27 cellular contexts compared by ENCODE assay signal in the genomic region with DNA sequence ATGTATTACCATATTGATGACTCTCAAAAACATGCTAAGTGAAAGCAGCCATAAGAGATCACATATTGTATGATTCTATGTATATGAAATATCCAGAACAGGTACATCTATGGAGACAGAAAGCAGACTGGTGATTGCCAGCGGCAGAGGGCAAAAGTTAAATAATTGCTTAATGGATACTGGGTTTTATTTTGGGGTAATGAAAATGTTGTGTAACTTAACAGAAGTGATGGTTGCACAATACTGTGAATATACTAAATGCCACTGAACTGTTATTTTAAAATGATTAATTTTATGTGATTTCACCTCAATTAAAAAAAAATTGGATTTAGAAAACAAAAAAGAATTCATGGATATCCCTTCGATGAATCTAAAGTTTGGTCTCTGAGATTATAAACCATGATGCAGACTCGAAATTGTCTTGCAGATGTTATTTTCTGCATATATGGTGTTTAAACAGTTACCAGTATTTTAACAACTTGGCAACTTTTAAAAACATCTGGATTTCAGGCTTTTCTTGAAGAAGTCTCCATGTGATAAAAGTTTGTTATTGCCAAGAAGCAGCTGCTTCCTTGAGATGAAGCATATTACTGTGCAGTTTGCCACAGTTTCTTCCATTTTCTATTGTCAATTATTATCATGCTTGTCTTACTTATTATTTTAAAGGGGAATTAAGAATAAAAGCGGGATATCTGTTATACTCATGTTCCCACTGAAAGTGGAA. TPM values are rescaled to one million over a fixed set of nuclear protein-coding genes. Genes with fewer than 3 reads are reported as not detected.
DNase-seq lines count a peak whose midpoint lies in the region; ATAC-seq, FAIRE-seq and TF ChIP-seq lines count a peak whose summit lies in the region.
"Had no signal": no experiment of that assay in that cellular context is flagged by ENCODE, and none has a peak within 500 bp of the region (broad histone marks: within the 10 kb centered on the region; RNA-seq: fewer than 3 reads in every experiment).

No MANE protein-coding gene starts in this region.

- H3K4me1 Mint-ChIP-seq in CD14-positive monocyte = peaks cover 25% of the 10 kb centered on the region

- peaks cover 5% of the 10 kb centered on the region for H3K9me3 ChIP-seq in adipocyte (ENCODE audit: control insufficient read depth, low read length)
- H3K9me3 ChIP-seq in HepG2 (ENCODE audit: low read length) = peaks cover 7% of the 10 kb centered on the region; the same call in 1 of the 2 replicates
- H3K9me3 ChIP-seq: lower lobe of right lung, mucosa of descending colon, SK-N-SH, spleen, upper lobe of right lung had no signal

- H3K27ac Mint-ChIP-seq in CD14-positive monocyte = peak overlapping the region in 4 of 7 donors; percentile 50 to 84 (median 72)
- H3K27ac Mint-ChIP-seq: activated CD8-positive, alpha-beta T cell treated with anti-CD3 and anti-CD28 coated beads for 36 hours; activated naive CD8-positive, alpha-beta T cell; CD4-positive, CD25-positive, alpha-beta regulatory T cell; natural killer cell treated with Interleukin-12 subunit alpha and Interleukin-12 subunit beta and Interleukin-15 and Interleukin-18, amount 100 ng/mL, for 72 hours; T-helper 17 cell had no signal

- no peak overlapping the region for H3K4me3 Mint-ChIP-seq in CD14-positive monocyte
- H3K4me3 Mint-ChIP-seq: activated CD8-positive, alpha-beta T cell treated with anti-CD3 and anti-CD28 coated beads for 36 hours; activated naive CD8-positive, alpha-beta T cell; CD4-positive, CD25-positive, alpha-beta regulatory T cell; natural killer cell treated with Interleukin-12 subunit alpha and Interleukin-12 subunit beta and Interleukin-15 and Interleukin-18, amount 100 ng/mL, for 72 hours; T-helper 17 cell had no signal

- no peaks in the 10 kb centered on the region for H3K27me3 Mint-ChIP-seq in CD14-positive monocyte (ENCODE audit: low read depth in 3 of 3)
- H3K27me3 Mint-ChIP-seq: activated CD8-positive, alpha-beta T cell treated with anti-CD3 and anti-CD28 coated beads for 36 hours; activated naive CD8-positive, alpha-beta T cell; CD4-positive, CD25-positive, alpha-beta regulatory T cell; natural killer cell treated with Interleukin-12 subunit alpha and Interleukin-12 subunit beta and Interleukin-15 and Interleukin-18, amount 100 ng/mL, for 72 hours; T-helper 17 cell had no signal

- TF ChIP-seq EP300 in HepG2 (IDR thresholded peaks at IDR 0.05; ENCODE audit: low read depth in 2 of 2, low read length in 2 of 2) (no peak), HepG2 (CRISPR knock-in tag; IDR thresholded peaks at IDR 0.05; ENCODE audit: borderline replicate concordance) (no peak)

- H2AFZ ChIP-seq in HepG2 (ENCODE audit: low read length) = no peak overlapping the region

- no peak overlapping the region for H3K4me2 ChIP-seq in HepG2 (ENCODE audit: low read depth, low read length)
- H3K4me2 ChIP-seq: SK-N-SH had no signal

- H3K9me3 Mint-ChIP-seq in CD14-positive monocyte = peaks cover 0 to 5% (median 0%) of the 10 kb centered on the region in 7 donors
- H3K9me3 Mint-ChIP-seq: activated CD8-positive, alpha-beta T cell treated with anti-CD3 and anti-CD28 coated beads for 36 hours; CD4-positive, CD25-positive, alpha-beta regulatory T cell; natural killer cell treated with Interleukin-12 subunit alpha and Interleukin-12 subunit beta and Interleukin-15 and Interleukin-18, amount 100 ng/mL, for 72 hours had no signal

- no peak for TF ChIP-seq RAD21 in HepG2 (CRISPR knock-in tag; IDR thresholded peaks at IDR 0.05)

- no TSS peak for BruUV-seq in HepG2 (replicated peaks; lab: Mats Ljungman, UMichigan)

- no peaks in the 10 kb centered on the region for H3K79me2 ChIP-seq in HepG2 (ENCODE audit: insufficient read depth, low read length)

- DNase-seq in AG10803 (ENCODE audit: low read depth) = peak; percentile 71
- no peak for DNase-seq in CD14-positive monocyte (ENCODE audit: low spot score)
- DNase-seq in adipocyte (ENCODE audit: low read depth) = peak; percentile 29
- no peak for DNase-seq in HepG2 (ENCODE audit: low spot score)
- DNase-seq in effector CD4-positive, alpha-beta T cell = no peak
- no peak for DNase-seq in lower leg skin (ENCODE audit: low spot score in 2 of 2)
- DNase-seq in COLO829 (ENCODE audit: low spot score) = no peak
- DNase-seq: activated CD8-positive, alpha-beta T cell treated with anti-CD3 and anti-CD28 coated beads for 36 hours; activated effector memory CD4-positive, alpha-beta T cell treated with Interleukin-2 at 50 U/mL for 16 hours; aorta; CD4-positive, CD25-positive, alpha-beta regulatory T cell; cortex of kidney; lower lobe of right lung; mucosa of descending colon; NCI-H1105; NCI-H2029 treated with DMSO at 0.1 percent for 48 hours; NCI-H526 treated with DMSO at 0.1 percent for 48 hours; SK-N-SH; spleen; stimulated activated CD4-positive, alpha-beta T cell treated with anti-CD3 and anti-CD28 coated beads, Interleukin-2, amount 100 ng/mL, for 48 hours; T-helper 17 cell; upper lobe of right lung had no signal

- H3K36me3 Mint-ChIP-seq in CD14-positive monocyte = peaks cover 41 to 62% of the 10 kb centered on the region in 2 donors
- H3K36me3 Mint-ChIP-seq: natural killer cell treated with Interleukin-12 subunit alpha and Interleukin-12 subunit beta and Interleukin-15 and Interleukin-18, amount 100 ng/mL, for 72 hours had no signal

- H3K4me3 ChIP-seq in AG10803 (ENCODE audit: low read length) (no peak overlapping the region), adipocyte (ENCODE audit: low read length) (peak overlapping the region; percentile 38), HepG2 (replicated peaks in 1 of 3; ENCODE audit: insufficient read depth in 1 of 3, low read depth in 2 of 3, low read length in 3 of 3) (no peak overlapping the region), lower leg skin (ENCODE audit: low read depth, poor library complexity, severe bottlenecking) (no peak overlapping the region)
- H3K4me3 ChIP-seq: lower lobe of right lung, mucosa of descending colon, spleen, upper lobe of right lung had no signal

- intact Hi-C loops in CD14-positive monocyte (cut with micrococcal nuclease) = no loop called here
- intact Hi-C loops in HepG2 (cut with micrococcal nuclease; ENCODE audit: unreplicated experiment) = no loop called here
- intact Hi-C loops in lower leg skin (cut with DNase I; ENCODE audit: low total_unique reads) = no loop called here

- CTCF ChIA-PET in HepG2 (lab: Yijun Ruan, JAX; ENCODE audit: low intra/inter-chr PET ratio, low total read pairs) = no interaction called here

- WGBS in HepG2 (ENCODE audit: low lambda C conversion rate) = 92% methylated on average over 4 of the region's 4 CpGs
- WGBS in lower leg skin, 2 donors = 65 to 69% methylated on average over 4 of the region's 4 CpGs

- FAIRE-seq in HepG2 (lab: Jason Lieb, UNC) = no peak

- H3K36me3 ChIP-seq in adipocyte (ENCODE audit: control insufficient read depth, insufficient read depth, low read length, severe bottlenecking) (peaks cover 21% of the 10 kb centered on the region), HepG2 (replicated peaks in 1 of 2; ENCODE audit: control insufficient read depth in 1 of 2, insufficient read depth in 2 of 2, low read length in 2 of 2) (peaks cover 4 to 5% of the 10 kb centered on the region in 2 experiments; a peak in 4 of 5 replicates)

- POLR2A ChIA-PET in HepG2 (lab: Yijun Ruan, JAX) = no interaction called here

- in situ Hi-C loops in HepG2 (cut with HindIII; ENCODE audit: extremely low pct_ligation_motif_present, low pct_unique_long_range_greater_than_20kb) = no loop called here

- no peak for TF ChIP-seq POLR2A in HepG2 (IDR thresholded peaks at IDR 0.05; ENCODE audit: insufficient read depth in 1 of 2, low read depth in 2 of 2, low read length in 2 of 2)
- TF ChIP-seq POLR2A in lower leg skin (IDR thresholded peaks at IDR 0.05) = no peak

- peaks cover 23% of the 10 kb centered on the region for H3K4me1 ChIP-seq in adipocyte (ENCODE audit: control insufficient read depth, insufficient read depth, low read length)
- H3K4me1 ChIP-seq in HepG2 (ENCODE audit: insufficient read depth, low read length) = no peaks in the 10 kb centered on the region

- peak overlapping the region; percentile 28 for H3K9ac ChIP-seq in adipocyte (ENCODE audit: low read length)
- no peak overlapping the region for H3K9ac ChIP-seq in HepG2 (ENCODE audit: insufficient read depth, low read depth, low read length)
- H3K9ac ChIP-seq: SK-N-SH had no signal

- no peak overlapping the region for H3K27ac ChIP-seq in HepG2 (ENCODE audit: extremely low read length, insufficient read depth, low read length)
- H3K27ac ChIP-seq: lower lobe of right lung, spleen, upper lobe of right lung had no signal

- TF ChIP-seq CTCF in AG10803 (conservative IDR thresholded peaks at IDR 0.05; ENCODE audit: low read length) = no peak
- TF ChIP-seq CTCF in CD14-positive monocyte (IDR thresholded peaks at IDR 0.05) = no peak
- no peak for TF ChIP-seq CTCF in HepG2 (CRISPR knock-in tag; IDR thresholded peaks at IDR 0.05)
- TF ChIP-seq CTCF in lower leg skin (IDR thresholded peaks at IDR 0.05) = no peak

- peaks cover 4% of the 10 kb centered on the region for H4K20me1 ChIP-seq in HepG2 (ENCODE audit: insufficient read depth, low read length)

- ATAC-seq in HepG2 = no peak
- ATAC-seq: activated CD8-positive, alpha-beta T cell treated with anti-CD3 and anti-CD28 coated beads for 36 hours; esophagus mucosa; lower lobe of right lung; mucosa of descending colon; natural killer cell treated with Interleukin-12 subunit alpha and Interleukin-12 subunit beta and Interleukin-15 and Interleukin-18, amount 100 ng/mL, for 72 hours; T-helper 17 cell; upper lobe of right lung had no signal

- H3K27me3 ChIP-seq in adipocyte (replicated peaks; ENCODE audit: control insufficient read depth, insufficient read depth, low read length) (no peaks in the 10 kb centered on the region), HepG2 (ENCODE audit: control insufficient read depth in 1 of 2, insufficient read depth in 2 of 2, low read length in 2 of 2) (no peaks in the 10 kb centered on the region)
- H3K27me3 ChIP-seq: spleen, upper lobe of right lung had no signal

RNA-seq across cellular contexts. Expression of a gene that starts 38.1 kb away (rescaled TPM):
- polyA plus RNA-seq in CD14-positive monocyte (not detected), HepG2 (2011; rRNA removed) (8.5 and 12.5 TPM in 2 replicates)
- total RNA-seq in HepG2 (2016; rRNA removed; fragmentation: Illumina TruSeq; extraction: Trizol) (10.0 and 21.6 TPM in 2 replicates), lower leg skin (10 to 100 TPM; 20.7 to 30.1 (median 25.9) TPM)
- total RNA-seq in HepG2 (2016; cell fraction: cytosol; rRNA removed; fragmentation: Illumina TruSeq; extraction: Trizol; ENCODE audit: low read depth) = 14.2 and 19.1 TPM in 2 replicates
- 7.5 and 20.4 TPM in 2 replicates for total RNA-seq in HepG2 (2016; cell fraction: insoluble cytoplasmic fraction; rRNA removed; fragmentation: Illumina TruSeq; extraction: Trizol)
- 31.5 and 38.0 TPM in 2 replicates for total RNA-seq in HepG2 (2016; cell fraction: membrane; rRNA removed; fragmentation: Illumina TruSeq; extraction: Trizol)
- total RNA-seq in HepG2 (2016; cell fraction: nucleus; rRNA removed; fragmentation: Illumina TruSeq; extraction: Trizol) = 12.2 and 18.7 TPM in 2 replicates
- polyA plus RNA-seq in HepG2 (2011; cell fraction: cytosol; rRNA removed) = 6.6 and 10.9 TPM in 2 replicates
- 32.4 and 37.4 TPM in 2 replicates for polyA plus RNA-seq in HepG2 (2011; cell fraction: nucleus; rRNA removed)
- 9.6 and 9.7 TPM in 2 replicates for polyA plus RNA-seq in HepG2 (2012)
- polyA plus RNA-seq in HepG2 (2016; cell fraction: cytosol; fragmentation: Illumina TruSeq; extraction: Trizol; ENCODE audit: low read depth) = 20.1 and 23.9 TPM in 2 replicates
- polyA plus RNA-seq in HepG2 (2016; cell fraction: insoluble cytoplasmic fraction; fragmentation: Illumina TruSeq; extraction: Trizol; ENCODE audit: low read depth) = 13.5 and 14.3 TPM in 2 replicates
- 33.6 and 37.3 TPM in 2 replicates for polyA plus RNA-seq in HepG2 (2016; cell fraction: membrane; fragmentation: Illumina TruSeq; extraction: Trizol; ENCODE audit: low read depth)
- polyA plus RNA-seq in HepG2 (2016; cell fraction: nucleus; fragmentation: Illumina TruSeq; extraction: Trizol; ENCODE audit: insufficient read depth, low read depth) = 50.8 and 52.9 TPM in 2 replicates
- polyA minus RNA-seq in HepG2 (2011; rRNA and poly(A)+ RNA removed; ENCODE audit: low replicate concordance) = 15.3 TPM in 1 of 2 replicates, not detected in the other
- 2.2 and 5.0 TPM in 2 replicates for polyA minus RNA-seq in HepG2 (2011; cell fraction: cytosol; rRNA and poly(A)+ RNA removed)
- 3.2 and 3.5 TPM in 2 replicates for polyA minus RNA-seq in HepG2 (2011; cell fraction: nucleus; rRNA and poly(A)+ RNA removed)
- total RNA-seq: glomerular endothelial cell had no signal
- polyA plus RNA-seq: aorta had no signal

RNA-seq across cellular contexts. Expression of a gene that starts 42.9 kb away (rescaled TPM):
- polyA plus RNA-seq in CD14-positive monocyte = 10 to 100 TPM; 33.8 to 35.1 TPM
- 18.6 and 21.8 TPM in 2 replicates for total RNA-seq in HepG2 (2016; rRNA removed; fragmentation: Illumina TruSeq; extraction: Trizol)
- 11.4 and 13.9 TPM in 2 replicates for total RNA-seq in HepG2 (2016; cell fraction: cytosol; rRNA removed; fragmentation: Illumina TruSeq; extraction: Trizol; ENCODE audit: low read depth)
- 14.6 and 24.3 TPM in 2 replicates for total RNA-seq in HepG2 (2016; cell fraction: insoluble cytoplasmic fraction; rRNA removed; fragmentation: Illumina TruSeq; extraction: Trizol)
- total RNA-seq in HepG2 (2016; cell fraction: membrane; rRNA removed; fragmentation: Illumina TruSeq; extraction: Trizol) = 18.4 and 20.4 TPM in 2 replicates
- total RNA-seq in HepG2 (2016; cell fraction: nucleus; rRNA removed; fragmentation: Illumina TruSeq; extraction: Trizol) = 20.1 and 24.1 TPM in 2 replicates
- 12.5 and 16.8 TPM in 2 replicates for polyA plus RNA-seq in HepG2 (2011; rRNA removed)
- polyA plus RNA-seq in HepG2 (2011; cell fraction: cytosol; rRNA removed) = 13.7 and 17.1 TPM in 2 replicates
- polyA plus RNA-seq in HepG2 (2011; cell fraction: nucleus; rRNA removed) = 47.3 and 52.6 TPM in 2 replicates
- polyA plus RNA-seq in HepG2 (2012) = 10.4 and 13.1 TPM in 2 replicates
- 9.0 and 11.2 TPM in 2 replicates for polyA plus RNA-seq in HepG2 (2016; cell fraction: cytosol; fragmentation: Illumina TruSeq; extraction: Trizol; ENCODE audit: low read depth)
- polyA plus RNA-seq in HepG2 (2016; cell fraction: insoluble cytoplasmic fraction; fragmentation: Illumina TruSeq; extraction: Trizol; ENCODE audit: low read depth) = 13.3 and 13.5 TPM in 2 replicates
- 10.8 and 13.0 TPM in 2 replicates for polyA plus RNA-seq in HepG2 (2016; cell fraction: membrane; fragmentation: Illumina TruSeq; extraction: Trizol; ENCODE audit: low read depth)
- polyA plus RNA-seq in HepG2 (2016; cell fraction: nucleus; fragmentation: Illumina TruSeq; extraction: Trizol; ENCODE audit: insufficient read depth, low read depth) = 34.9 and 44.4 TPM in 2 replicates
- polyA minus RNA-seq in HepG2 (2011; rRNA and poly(A)+ RNA removed; ENCODE audit: low replicate concordance) = 19.0 and 26.5 TPM in 2 replicates
- 7.1 and 8.4 TPM in 2 replicates for polyA minus RNA-seq in HepG2 (2011; cell fraction: cytosol; rRNA and poly(A)+ RNA removed)
- polyA minus RNA-seq in HepG2 (2011; cell fraction: nucleus; rRNA and poly(A)+ RNA removed) = 19.3 and 22.0 TPM in 2 replicates
- 10 to 100 TPM; 36.7 to 52.8 (median 41.2) TPM for total RNA-seq in lower leg skin

RNA-seq across cellular contexts. Expression of a gene that starts 53.5 kb away (rescaled TPM):
- not detected for polyA plus RNA-seq in CD14-positive monocyte
- total RNA-seq in HepG2 (2016; rRNA removed; fragmentation: Illumina TruSeq; extraction: Trizol) = 0.73 TPM in 1 of 2 replicates, not detected in the other
- total RNA-seq in HepG2 (2016; cell fraction: cytosol; rRNA removed; fragmentation: Illumina TruSeq; extraction: Trizol; ENCODE audit: low read depth) = not detected in 2 replicates
- 0.27 and 0.52 TPM in 2 replicates for total RNA-seq in HepG2 (2016; cell fraction: insoluble cytoplasmic fraction; rRNA removed; fragmentation: Illumina TruSeq; extraction: Trizol)
- total RNA-seq in HepG2 (2016; cell fraction: membrane; rRNA removed; fragmentation: Illumina TruSeq; extraction: Trizol) = not detected in 2 replicates
- total RNA-seq in HepG2 (2016; cell fraction: nucleus; rRNA removed; fragmentation: Illumina TruSeq; extraction: Trizol) = 1.3 TPM in 1 of 2 replicates, not detected in the other
- 0.22 and 0.44 TPM in 2 replicates for polyA plus RNA-seq in HepG2 (2011; rRNA removed)
- not detected in 2 replicates for polyA plus RNA-seq in HepG2 (2011; cell fraction: cytosol; rRNA removed)
- polyA plus RNA-seq in HepG2 (2011; cell fraction: nucleus; rRNA removed) = 2.4 and 5.3 TPM in 2 replicates
- polyA plus RNA-seq in HepG2 (2012) = 0.27 TPM in 1 of 2 replicates, not detected in the other
- not detected in 2 replicates for polyA plus RNA-seq in HepG2 (2016; cell fraction: cytosol; fragmentation: Illumina TruSeq; extraction: Trizol; ENCODE audit: low read depth)
- not detected in 2 replicates for polyA plus RNA-seq in HepG2 (2016; cell fraction: insoluble cytoplasmic fraction; fragmentation: Illumina TruSeq; extraction: Trizol; ENCODE audit: low read depth)
- polyA plus RNA-seq in HepG2 (2016; cell fraction: membrane; fragmentation: Illumina TruSeq; extraction: Trizol; ENCODE audit: low read depth) = not detected in 2 replicates
- polyA plus RNA-seq in HepG2 (2016; cell fraction: nucleus; fragmentation: Illumina TruSeq; extraction: Trizol; ENCODE audit: insufficient read depth, low read depth) = not detected in 2 replicates
- 4.0 and 13.4 TPM in 2 replicates for polyA minus RNA-seq in HepG2 (2011; rRNA and poly(A)+ RNA removed; ENCODE audit: low replicate concordance)
- not detected in 2 replicates for polyA minus RNA-seq in HepG2 (2011; cell fraction: cytosol; rRNA and poly(A)+ RNA removed)
- polyA minus RNA-seq in HepG2 (2011; cell fraction: nucleus; rRNA and poly(A)+ RNA removed) = 7.2 and 7.8 TPM in 2 replicates
- total RNA-seq in lower leg skin = 1 to 10 TPM in 1 of 4 donors, under 1 TPM in 1, not detected in 2; 0.91 to 2.3 TPM
- total RNA-seq: RPMI7951 had no signal
- polyA plus RNA-seq: aorta; CD4-positive, CD25-positive, alpha-beta regulatory T cell had no signal

Comparison
In these comparisons a context has a peak if more than half of its experiments do, and no peak if none do; other contexts are left out.
1. DNase-seq: peak in AG10803 (single experiment) and adipocyte (single experiment); none in CD14-positive monocyte (single experiment), HepG2 (single experiment), effector CD4-positive, alpha-beta T cell (single experiment), lower leg skin (0 of 2) and COLO829 (single experiment).